26 cellular contexts compared by ENCODE assay signal in genomic region chr6:34633785-34634184, GRCh38.
"Had no signal": no experiment of that assay in that cellular context is flagged by ENCODE, and none has a peak within 500 bp of the region (broad histone marks: within the 10 kb centered on the region; RNA-seq: fewer than 3 reads in every experiment).

No MANE protein-coding gene starts in this region.

- DNase-seq: activated CD4-positive, alpha-beta T cell treated with anti-CD3 and anti-CD28 coated beads for 48 hours; activated CD4-positive, alpha-beta T cell treated with anti-CD3 and anti-CD28 coated beads, Interleukin-2, amount 50 U/mL, for 48 hours; activated CD8-positive, alpha-beta memory T cell treated with anti-CD3 and anti-CD28 coated beads for 24 hours; activated gamma-delta T cell; activated naive CD4-positive, alpha-beta T cell treated with anti-CD3 and anti-CD28 coated beads, Interleukin-2, amount 50 U/mL, for 16 hours; activated naive CD8-positive, alpha-beta T cell treated with anti-CD3 and anti-CD28 coated beads, Interleukin-2, amount 50 U/mL, for 24 hours; effector CD8-positive, alpha-beta T cell; left cardiac atrium; left ventricle myocardium superior; retina; stimulated activated CD4-positive, alpha-beta T cell treated with anti-CD3 and anti-CD28 coated beads, Interleukin-1b, Interleukin-23, amount 100 ng/mL, for 48 hours; stimulated activated CD4-positive, alpha-beta T cell treated with anti-CD3 and anti-CD28 coated beads, Interleukin-4, amount 100 ng/mL, for 4 hours; stimulated activated CD8-positive, alpha-beta memory T cell treated with anti-CD3 and anti-CD28 coated beads, Interleukin-4, amount 100 ng/mL, for 48 hours; stimulated activated naive CD4-positive, alpha-beta T cell; SW 1271; T1000; tibial artery; WERI-Rb-1 had no signal

- H3K27ac Mint-ChIP-seq: nephron; T-helper 1 cell treated with Interleukin-12 subunit alpha and Interleukin-12 subunit beta and Interleukin-4 antibody, amounts not matched to agents 30 μg/mL and 1 μg/mL, for 36 hours had no signal

- ATAC-seq: activated CD4-positive, CD25-positive, alpha-beta regulatory T cell treated with anti-CD3 and anti-CD28 coated beads, Interleukin-2, amount 50 U/mL, for 24 hours; activated naive CD8-positive, alpha-beta T cell treated with anti-CD3 and anti-CD28 coated beads, Interleukin-2, amount 50 U/mL, for 24 hours; gastroesophageal sphincter; left cardiac atrium; left ventricle myocardium superior had no signal

- H3K4me3 Mint-ChIP-seq: activated naive CD8-positive, alpha-beta T cell treated with anti-CD3 and anti-CD28 coated beads, Interleukin-2, amount 50 U/mL, for 24 hours; nephron; T-helper 1 cell treated with Interleukin-12 subunit alpha and Interleukin-12 subunit beta and Interleukin-4 antibody, amounts not matched to agents 30 μg/mL and 1 μg/mL, for 36 hours had no signal

- H3K27me3 Mint-ChIP-seq: activated naive CD8-positive, alpha-beta T cell treated with anti-CD3 and anti-CD28 coated beads, Interleukin-2, amount 50 U/mL, for 24 hours had no signal

- H3K4me3 ChIP-seq: gastroesophageal sphincter, hepatocyte, prostate gland, smooth muscle cell, suprapubic skin, tibial artery had no signal

- H3K9me3 Mint-ChIP-seq: activated naive CD8-positive, alpha-beta T cell treated with anti-CD3 and anti-CD28 coated beads, Interleukin-2, amount 50 U/mL, for 24 hours; nephron; T-helper 1 cell treated with Interleukin-12 subunit alpha and Interleukin-12 subunit beta and Interleukin-4 antibody, amounts not matched to agents 30 μg/mL and 1 μg/mL, for 36 hours had no signal
